ENCODE assay signal across 9 cellular contexts in genomic region chr17:45018514-45019176, GRCh38. TPM values are rescaled to one million over a fixed set of nuclear protein-coding genes. Genes with fewer than 3 reads are reported as not detected.
DNase-seq lines count a peak whose midpoint lies in the region; ATAC-seq, FAIRE-seq and TF ChIP-seq lines count a peak whose summit lies in the region.
"Had no signal": no experiment of that assay in that cellular context is flagged by ENCODE, and none has a peak within 500 bp of the region (broad histone marks: within the 10 kb centered on the region; RNA-seq: fewer than 3 reads in every experiment).

No MANE protein-coding gene starts in this region.

- 61% methylated on average over 5 of the region's 32 CpGs for WGBS in SK-N-SH (ENCODE audit: low lambda C conversion rate)

- H4K20me1 ChIP-seq in SK-N-SH (ENCODE audit: insufficient read depth) (no peaks in the 10 kb centered on the region), endothelial cell of umbilical vein (replicated peaks; ENCODE audit: control insufficient read depth, extremely low read depth, insufficient read depth, low read length) (no peaks in the 10 kb centered on the region)

- no peaks in the 10 kb centered on the region for H3K9me3 ChIP-seq in SK-N-SH
- no peaks in the 10 kb centered on the region for H3K9me3 ChIP-seq in endothelial cell of umbilical vein (replicated peaks; ENCODE audit: control insufficient read depth, insufficient read depth, low read length)

- H3K79me2 ChIP-seq in SK-N-SH (ENCODE audit: insufficient read depth) (no peaks in the 10 kb centered on the region), endothelial cell of umbilical vein (ENCODE audit: control insufficient read depth, insufficient read depth, low read length) (no peaks in the 10 kb centered on the region)

- intact Hi-C loops in activated CD4-positive, alpha-beta T cell treated with anti-CD3 and anti-CD28 coated beads, Interleukin-2, amount 10 ng/mL, durations not matched to agents 24 days and 14 days (cut with micrococcal nuclease): loop anchor here (1.0 kb wide), 2 partner anchors 46 to 114 kb away; partner anchors contain the start of gene PLCD3
- intact Hi-C loops in endothelial cell of umbilical vein (cut with micrococcal nuclease): loop anchor here (2.0 to 5.0 kb wide), 2 partner anchors 51 to 72 kb away; partner anchors contain the start of genes C1QL1 and KIF18B

- H3K9me3 Mint-ChIP-seq in activated CD4-positive, alpha-beta T cell treated with anti-CD3 and anti-CD28 coated beads, Interleukin-2, amount 10 ng/mL, durations not matched to agents 24 days and 14 days: no peaks in the 10 kb centered on the region
- H3K9me3 Mint-ChIP-seq in osteocyte (ENCODE audit: unreplicated experiment): no peaks in the 10 kb centered on the region

- no peak for FAIRE-seq in endothelial cell of umbilical vein (lab: Jason Lieb, UNC)
- FAIRE-seq: endometrium had no signal

- H3K27ac Mint-ChIP-seq in activated CD4-positive, alpha-beta T cell treated with anti-CD3 and anti-CD28 coated beads, Interleukin-2, amount 10 ng/mL, durations not matched to agents 24 days and 14 days: peak overlapping the region; percentile 89
- peak overlapping the region; percentile 73 for H3K27ac Mint-ChIP-seq in osteocyte (ENCODE audit: unreplicated experiment)

- no peak for ATAC-seq in GM21360 (IDR thresholded peaks at IDR 0.05; ENCODE audit: unreplicated experiment)

- DNase-seq in activated CD4-positive, alpha-beta T cell treated with anti-CD3 and anti-CD28 coated beads, Interleukin-2, amount 10 ng/mL, durations not matched to agents 24 days and 14 days: peak; percentile 67
- no peak for DNase-seq in activated CD4-positive, alpha-beta T cell treated with anti-CD3 and anti-CD28 coated beads for 1 hour
- DNase-seq in SK-N-SH (peak; percentile 65), endothelial cell of umbilical vein (ENCODE audit: low read depth, low spot score) (no peak), osteocyte (ENCODE audit: extremely low spot score, unreplicated experiment) (no peak), GOT3 (lab: John Stamatoyannopoulos, UW) (no peak), AG08395 (ENCODE audit: low spot score) (no peak)

- no TSS peak for BruUV-seq in endothelial cell of umbilical vein (replicated peaks; lab: Mats Ljungman, UMichigan)

- H3K4me3 Mint-ChIP-seq in activated CD4-positive, alpha-beta T cell treated with anti-CD3 and anti-CD28 coated beads, Interleukin-2, amount 10 ng/mL, durations not matched to agents 24 days and 14 days: peak overlapping the region; percentile 93
- peak overlapping the region; percentile 77 for H3K4me3 Mint-ChIP-seq in osteocyte (ENCODE audit: unreplicated experiment)

- peak overlapping the region; percentile 85 for H3K4me2 ChIP-seq in SK-N-SH
- H3K4me2 ChIP-seq in endothelial cell of umbilical vein (ENCODE audit: insufficient read depth, low read length): peak overlapping the region; percentile 72

- H3K4me1 Mint-ChIP-seq in activated CD4-positive, alpha-beta T cell treated with anti-CD3 and anti-CD28 coated beads, Interleukin-2, amount 10 ng/mL, durations not matched to agents 24 days and 14 days: peaks cover 18% of the 10 kb centered on the region
- peaks cover 28% of the 10 kb centered on the region for H3K4me1 Mint-ChIP-seq in osteocyte (ENCODE audit: unreplicated experiment)

- peaks cover 34% of the 10 kb centered on the region for H3K27me3 Mint-ChIP-seq in activated CD4-positive, alpha-beta T cell treated with anti-CD3 and anti-CD28 coated beads, Interleukin-2, amount 10 ng/mL, durations not matched to agents 24 days and 14 days
- no peaks in the 10 kb centered on the region for H3K27me3 Mint-ChIP-seq in osteocyte (ENCODE audit: unreplicated experiment)

- peaks cover 7% of the 10 kb centered on the region for H3K36me3 Mint-ChIP-seq in activated CD4-positive, alpha-beta T cell treated with anti-CD3 and anti-CD28 coated beads, Interleukin-2, amount 10 ng/mL, durations not matched to agents 24 days and 14 days (ENCODE audit: low read depth)
- no peaks in the 10 kb centered on the region for H3K36me3 Mint-ChIP-seq in osteocyte (ENCODE audit: unreplicated experiment)

- TF ChIP-seq RAD21 in SK-N-SH (IDR thresholded peaks at IDR 0.05; ENCODE audit: low read length): no peak

- dilution Hi-C loops in endothelial cell of umbilical vein (cut with MboI; ENCODE audit: extremely low pct_ligation_motif_present, low sequenced_read_pairs): no loop called here

- H3K27me3 ChIP-seq in SK-N-SH (ENCODE audit: insufficient read depth) (no peaks in the 10 kb centered on the region), endothelial cell of umbilical vein (ENCODE audit: control insufficient read depth in 2 of 2, insufficient read depth in 2 of 2, low read length in 2 of 2) (no peaks in the 10 kb centered on the region)

- H3K4me3 ChIP-seq in SK-N-SH (ENCODE audit: low read depth in 2 of 2, low read length in 1 of 2) (peak overlapping the region; percentile 49 to 63), endothelial cell of umbilical vein (replicated peaks in 1 of 3; ENCODE audit: insufficient read depth in 1 of 3, low read depth in 1 of 3, low read length in 3 of 3) (peak overlapping the region; percentile 16 to 39 (median 36))

- TF ChIP-seq CTCF in SK-N-SH (IDR thresholded peaks at IDR 0.05): no peak
- no peak for TF ChIP-seq CTCF in endothelial cell of umbilical vein (IDR thresholded peaks at IDR 0.05; ENCODE audit: extremely low read depth in 1 of 2, insufficient read depth in 1 of 2, low read depth in 1 of 2, low read length in 2 of 2)
- TF ChIP-seq CTCF in osteocyte (IDR thresholded peaks at IDR 0.05): no peak

- H3K4me1 ChIP-seq in SK-N-SH (ENCODE audit: control insufficient read depth in 1 of 2, insufficient read depth in 2 of 2, low read depth in 1 of 2, low read length in 1 of 2) (peaks cover 10 to 34% of the 10 kb centered on the region in 2 experiments; a peak in 1 of 4 replicates), endothelial cell of umbilical vein (ENCODE audit: control insufficient read depth, extremely low read depth, insufficient read depth, low read length) (peaks cover 17% of the 10 kb centered on the region)

- H3K9me2 ChIP-seq in SK-N-SH: no peaks in the 10 kb centered on the region

- H3K36me3 ChIP-seq in SK-N-SH (replicated peaks in 1 of 2; ENCODE audit: control insufficient read depth in 1 of 2, insufficient read depth in 2 of 2, low read length in 1 of 2): no peaks in the 10 kb centered on the region
- peaks cover 0 to under 1% of the 10 kb centered on the region in 2 experiments for H3K36me3 ChIP-seq in endothelial cell of umbilical vein (ENCODE audit: control insufficient read depth in 2 of 2, extremely low read depth in 1 of 2, insufficient read depth in 2 of 2, low read length in 2 of 2)

- no peaks in the 10 kb centered on the region for H3K9me1 ChIP-seq in endothelial cell of umbilical vein (replicated peaks; ENCODE audit: control insufficient read depth, extremely low read depth, insufficient read depth, low read length)

- TF ChIP-seq POLR2A in endothelial cell of umbilical vein (IDR thresholded peaks at IDR 0.05; ENCODE audit: low read depth, low read length): no peak

- H3K27ac ChIP-seq in SK-N-SH (ENCODE audit: low read depth in 2 of 2, low read length in 1 of 2): peak overlapping the region in 1 of 2 experiments; percentile 59; a peak in 2 of 4 replicates
- no peak overlapping the region for H3K27ac ChIP-seq in endothelial cell of umbilical vein (ENCODE audit: insufficient read depth, low read depth, low read length)

- peak overlapping the region; percentile 51; the same call in 1 of the 2 replicates for H3K9ac ChIP-seq in SK-N-SH
- H3K9ac ChIP-seq in endothelial cell of umbilical vein (replicated peaks; ENCODE audit: extremely low read depth, insufficient read depth, low read length): peak overlapping the region; percentile 32

- CTCF ChIA-PET in SK-N-SH (lab: Yijun Ruan, JAX): interaction anchor here (0.8 to 13.0 kb wide), 19 partner anchors 8 to 239 kb away, joined by 3 to 433 read pairs (median 5); partner anchors contain the start of genes C1QL1, EFTUD2 and GFAP
- CTCF ChIA-PET in endothelial cell of umbilical vein (lab: Charles Lee): interaction anchor here (0.8 to 13.8 kb wide), 10 partner anchors 17 to 243 kb away, joined by 3 to 331 read pairs (median 7); partner anchors contain the start of gene GFAP

- TF ChIP-seq EP300 in SK-N-SH (IDR thresholded peaks at IDR 0.05; ENCODE audit: borderline replicate concordance in 1 of 2, low read depth in 1 of 2, low read length in 1 of 2): no peak

- H3F3A ChIP-seq in SK-N-SH (replicated peaks; ENCODE audit: insufficient read depth): peaks cover 23% of the 10 kb centered on the region

- H2AFZ ChIP-seq in SK-N-SH (ENCODE audit: low read depth) (peak overlapping the region; percentile 89; the same call in 1 of the 2 replicates), endothelial cell of umbilical vein (ENCODE audit: low read depth, low read length) (peak overlapping the region; percentile 87)

- POLR2A ChIA-PET in SK-N-SH (lab: Yijun Ruan, JAX) (interaction anchor here (0.7 to 1.6 kb wide), 3 partner anchors 27 to 98 kb away, joined by 3 to 5 read pairs (median 3); no protein-coding TSS in a partner anchor), endothelial cell of umbilical vein (lab: Charles Lee) (no interaction called here)

RNA-seq across cellular contexts. Expression of gene DCAKD, which starts 32.8 kb away (rescaled TPM):
- 24.6 and 25.4 TPM in 2 replicates for total RNA-seq in activated CD4-positive, alpha-beta T cell treated with anti-CD3 and anti-CD28 coated beads, Interleukin-2, amount 10 ng/mL, durations not matched to agents 24 days and 14 days
- polyA plus RNA-seq in SK-N-SH (2012; rRNA removed): 47.6 and 48.8 TPM in 2 replicates
- 19.9 and 29.3 TPM in 2 replicates for polyA plus RNA-seq in SK-N-SH (2012; cell fraction: cytosol; rRNA removed)
- 62.2 and 68.2 TPM in 2 replicates for polyA plus RNA-seq in SK-N-SH (2012; cell fraction: nucleus; rRNA removed)
- total RNA-seq in endothelial cell of umbilical vein: 29.0 and 30.8 TPM in 2 replicates
- 36.5 and 39.1 TPM in 2 replicates for polyA plus RNA-seq in endothelial cell of umbilical vein
- 23.9 and 26.3 TPM in 2 replicates for polyA plus RNA-seq in endothelial cell of umbilical vein (2011; cell fraction: cytosol; rRNA removed)
- polyA plus RNA-seq in endothelial cell of umbilical vein (2011; cell fraction: nucleus; rRNA removed): 21.6 and 23.1 TPM in 2 replicates
- 22.9 and 33.4 TPM in 2 replicates for polyA plus RNA-seq in endothelial cell of umbilical vein (2012)
- polyA minus RNA-seq in endothelial cell of umbilical vein: 36.0 and 40.5 TPM in 2 replicates
- 21.4 TPM for polyA minus RNA-seq in endothelial cell of umbilical vein (2011; cell fraction: cytosol; rRNA and poly(A)+ RNA removed)
- 11.1 and 17.6 TPM in 2 replicates for polyA minus RNA-seq in endothelial cell of umbilical vein (2011; cell fraction: nucleus; rRNA and poly(A)+ RNA removed)
- 41.3 and 42.2 TPM in 2 replicates for total RNA-seq in osteocyte

RNA-seq across cellular contexts. Expression of gene NMT1, which starts 42.5 kb away (rescaled TPM):
- total RNA-seq in activated CD4-positive, alpha-beta T cell treated with anti-CD3 and anti-CD28 coated beads, Interleukin-2, amount 10 ng/mL, durations not matched to agents 24 days and 14 days: 176 and 182 TPM in 2 replicates
- polyA plus RNA-seq in SK-N-SH (2012; rRNA removed): 30.1 and 31.6 TPM in 2 replicates
- 28.0 and 32.9 TPM in 2 replicates for polyA plus RNA-seq in SK-N-SH (2012; cell fraction: cytosol; rRNA removed)
- polyA plus RNA-seq in SK-N-SH (2012; cell fraction: nucleus; rRNA removed): 43.2 and 49.8 TPM in 2 replicates
- 126 and 135 TPM in 2 replicates for total RNA-seq in endothelial cell of umbilical vein
- 25.7 and 37.6 TPM in 2 replicates for polyA plus RNA-seq in endothelial cell of umbilical vein
- polyA plus RNA-seq in endothelial cell of umbilical vein (2011; cell fraction: cytosol; rRNA removed): 36.0 and 37.3 TPM in 2 replicates
- 60.2 and 64.7 TPM in 2 replicates for polyA plus RNA-seq in endothelial cell of umbilical vein (2011; cell fraction: nucleus; rRNA removed)
- 101 and 108 TPM in 2 replicates for polyA plus RNA-seq in endothelial cell of umbilical vein (2012)
- 64.6 and 73.8 TPM in 2 replicates for polyA minus RNA-seq in endothelial cell of umbilical vein
- polyA minus RNA-seq in endothelial cell of umbilical vein (2011; cell fraction: cytosol; rRNA and poly(A)+ RNA removed): 88.1 TPM
- polyA minus RNA-seq in endothelial cell of umbilical vein (2011; cell fraction: nucleus; rRNA and poly(A)+ RNA removed): 54.0 and 57.5 TPM in 2 replicates
- 92.4 and 97.9 TPM in 2 replicates for total RNA-seq in osteocyte

RNA-seq across cellular contexts. Expression of gene C1QL1, which starts 50.5 kb away (rescaled TPM):
- total RNA-seq in activated CD4-positive, alpha-beta T cell treated with anti-CD3 and anti-CD28 coated beads, Interleukin-2, amount 10 ng/mL, durations not matched to agents 24 days and 14 days: 0.21 and 0.42 TPM in 2 replicates
- polyA plus RNA-seq in SK-N-SH (2012; rRNA removed): 5.4 and 11.9 TPM in 2 replicates
- 4.7 and 10.1 TPM in 2 replicates for polyA plus RNA-seq in SK-N-SH (2012; cell fraction: cytosol; rRNA removed)
- polyA plus RNA-seq in SK-N-SH (2012; cell fraction: nucleus; rRNA removed): 3.3 and 3.6 TPM in 2 replicates
- total RNA-seq in endothelial cell of umbilical vein: 0.35 TPM in 2 replicates
- 0.72 and 0.75 TPM in 2 replicates for polyA plus RNA-seq in endothelial cell of umbilical vein
- polyA plus RNA-seq in endothelial cell of umbilical vein (2011; cell fraction: cytosol; rRNA removed): 0.22 and 0.34 TPM in 2 replicates
- polyA plus RNA-seq in endothelial cell of umbilical vein (2011; cell fraction: nucleus; rRNA removed): not detected in 2 replicates
- 0.17 and 1.1 TPM in 2 replicates for polyA plus RNA-seq in endothelial cell of umbilical vein (2012)
- not detected in 2 replicates for polyA minus RNA-seq in endothelial cell of umbilical vein
- 1.7 TPM for polyA minus RNA-seq in endothelial cell of umbilical vein (2011; cell fraction: cytosol; rRNA and poly(A)+ RNA removed)
- polyA minus RNA-seq in endothelial cell of umbilical vein (2011; cell fraction: nucleus; rRNA and poly(A)+ RNA removed): not detected in 2 replicates
- 1.2 and 1.4 TPM in 2 replicates for total RNA-seq in osteocyte

Comparison
In these comparisons a context has a peak if more than half of its experiments do, and no peak if none do; other contexts are left out.
1. DNase-seq: peak in activated CD4-positive, alpha-beta T cell treated with anti-CD3 and anti-CD28 coated beads, Interleukin-2, amount 10 ng/mL, durations not matched to agents 24 days and 14 days (single experiment) and SK-N-SH (single experiment); none in activated CD4-positive, alpha-beta T cell treated with anti-CD3 and anti-CD28 coated beads for 1 hour (single experiment), endothelial cell of umbilical vein (single experiment), osteocyte (single experiment), GOT3 (single experiment) and AG08395 (single experiment).